Comparison of ENCODE assay signal across 9 cellular contexts in genomic region chr16:28136751-28137434, GRCh38.
DNase-seq lines count a peak whose midpoint lies in the region; ATAC-seq and TF ChIP-seq lines count a peak whose summit lies in the region.
"Had no signal": no experiment of that assay in that cellular context is flagged by ENCODE, and none has a peak within 500 bp of the region (broad histone marks: within the 10 kb centered on the region; RNA-seq: fewer than 3 reads in every experiment).

No MANE protein-coding gene starts in this region.

- H3K4me3 ChIP-seq in ectodermal cell (ENCODE audit: insufficient read depth, low read depth, low read length) (no peak overlapping the region), osteoblast (ENCODE audit: insufficient read depth, low read length) (no peak overlapping the region), H7 (ENCODE audit: insufficient read depth, low read depth, low read length) (no peak overlapping the region)
- H3K4me3 ChIP-seq: transverse colon had no signal

- H3K36me3 ChIP-seq in ectodermal cell (ENCODE audit: control insufficient read depth, insufficient read depth, low read length) = peaks cover 14% of the 10 kb centered on the region
- H3K36me3 ChIP-seq in osteoblast (ENCODE audit: insufficient read depth, low read length) = peaks cover 58% of the 10 kb centered on the region
- peaks cover 17% of the 10 kb centered on the region for H3K36me3 ChIP-seq in H7 (replicated peaks; ENCODE audit: control insufficient read depth, insufficient read depth, low read length)

- no peaks in the 10 kb centered on the region for H3K4me1 ChIP-seq in ectodermal cell (ENCODE audit: control insufficient read depth, insufficient read depth, low read length)
- H3K4me1 ChIP-seq in osteoblast (ENCODE audit: insufficient read depth, low read length) = peaks cover 1% of the 10 kb centered on the region

- no peak for ATAC-seq in HG03108 (IDR thresholded peaks at IDR 0.05; ENCODE audit: unreplicated experiment)

- no peaks in the 10 kb centered on the region for H3K27me3 Mint-ChIP-seq in activated CD4-positive, alpha-beta memory T cell treated with anti-CD3 and anti-CD28 coated beads, Interleukin-2, amount 10 ng/mL, durations not matched to agents 7 days and 5 days

- H3K4me3 Mint-ChIP-seq in activated CD4-positive, alpha-beta memory T cell treated with anti-CD3 and anti-CD28 coated beads, Interleukin-2, amount 10 ng/mL, durations not matched to agents 7 days and 5 days = peak overlapping the region; percentile 26

- TF ChIP-seq CTCF in osteoblast (IDR thresholded peaks at IDR 0.05; ENCODE audit: extremely low read depth, low read depth, low read length) = no peak

- peaks cover 41% of the 10 kb centered on the region for H3K79me2 ChIP-seq in osteoblast (ENCODE audit: insufficient read depth, low read length)

- no peaks in the 10 kb centered on the region for H3K9me3 ChIP-seq in ectodermal cell (ENCODE audit: control insufficient read depth, low read length)
- H3K9me3 ChIP-seq in osteoblast (ENCODE audit: low read depth, low read length) = no peaks in the 10 kb centered on the region
- H3K9me3 ChIP-seq: transverse colon had no signal

- 87% methylated on average over 6 of the region's 6 CpGs for WGBS in ectodermal cell, 2 experiments

- H3K27ac ChIP-seq in ectodermal cell (ENCODE audit: insufficient read depth, low read depth, low read length, poor library complexity, severe bottlenecking) (peak overlapping the region; percentile 28), osteoblast (ENCODE audit: low read depth, low read length) (no peak overlapping the region)
- H3K27ac ChIP-seq: transverse colon had no signal

- POLR2A ChIA-PET in activated CD4-positive, alpha-beta memory T cell treated with anti-CD3 and anti-CD28 coated beads, Interleukin-2, amount 10 ng/mL, durations not matched to agents 7 days and 5 days (lab: Charles Lee) = interaction anchor here (1.0 to 7.9 kb wide), 6 partner anchors 50 to 180 kb away, joined by 3 to 123 read pairs (median 8); partner anchors contain the start of gene XPO6

- H3K27me3 ChIP-seq in ectodermal cell (ENCODE audit: control insufficient read depth, insufficient read depth, low read length, poor library complexity, severe bottlenecking) = no peaks in the 10 kb centered on the region
- no peaks in the 10 kb centered on the region for H3K27me3 ChIP-seq in osteoblast (ENCODE audit: insufficient read depth, low read length)
- no peaks in the 10 kb centered on the region for H3K27me3 ChIP-seq in H7 (ENCODE audit: control insufficient read depth, insufficient read depth, low read length)
- H3K27me3 ChIP-seq: transverse colon had no signal

- CTCF ChIA-PET in activated CD4-positive, alpha-beta memory T cell treated with anti-CD3 and anti-CD28 coated beads, Interleukin-2, amount 10 ng/mL, durations not matched to agents 7 days and 5 days (lab: Charles Lee) = interaction anchor here (1.0 to 6.4 kb wide), 9 partner anchors 41 to 180 kb away, joined by 3 to 85 read pairs (median 4); partner anchors contain the start of gene XPO6

- peaks cover 63% of the 10 kb centered on the region for H3K36me3 Mint-ChIP-seq in activated CD4-positive, alpha-beta memory T cell treated with anti-CD3 and anti-CD28 coated beads, Interleukin-2, amount 10 ng/mL, durations not matched to agents 7 days and 5 days (ENCODE audit: low read depth)

- no peaks in the 10 kb centered on the region for H3K9me3 Mint-ChIP-seq in activated CD4-positive, alpha-beta memory T cell treated with anti-CD3 and anti-CD28 coated beads, Interleukin-2, amount 10 ng/mL, durations not matched to agents 7 days and 5 days

- peaks cover 49% of the 10 kb centered on the region for H3K4me1 Mint-ChIP-seq in activated CD4-positive, alpha-beta memory T cell treated with anti-CD3 and anti-CD28 coated beads, Interleukin-2, amount 10 ng/mL, durations not matched to agents 7 days and 5 days

- peaks cover 10% of the 10 kb centered on the region for H4K20me1 ChIP-seq in osteoblast (ENCODE audit: insufficient read depth, low read length)

- no peak overlapping the region for H3K4me2 ChIP-seq in osteoblast (ENCODE audit: insufficient read depth, low read length)

- no peak overlapping the region for H2AFZ ChIP-seq in osteoblast (ENCODE audit: low read length)

- H3K27ac Mint-ChIP-seq in activated CD4-positive, alpha-beta memory T cell treated with anti-CD3 and anti-CD28 coated beads, Interleukin-2, amount 10 ng/mL, durations not matched to agents 7 days and 5 days = peak overlapping the region; percentile 84

- peak; percentile 16 for DNase-seq in activated CD4-positive, CD25-positive, alpha-beta regulatory T cell treated with anti-CD3 and anti-CD28 coated beads, Interleukin-2, amount 50 U/mL, for 16 hours (ENCODE audit: low read depth, low spot score)
- DNase-seq in activated CD4-positive, CD25-positive, alpha-beta regulatory T cell (lab: John Stamatoyannopoulos, UW) = no peak
- peak; percentile 56 for DNase-seq in activated CD4-positive, alpha-beta memory T cell treated with anti-CD3 and anti-CD28 coated beads, Interleukin-2, amount 10 ng/mL, durations not matched to agents 7 days and 5 days
- peak; percentile 19 for DNase-seq in osteoblast (ENCODE audit: insufficient read length, low spot score, missing footprints)
- DNase-seq in NCI-H82 (lab: John Stamatoyannopoulos, UW) = no peak
- no peak for DNase-seq in H7
- DNase-seq: transverse colon had no signal

Comparison
In these comparisons a context has a peak if more than half of its experiments do, and no peak if none do; other contexts are left out.
1. DNase-seq: peak in activated CD4-positive, CD25-positive, alpha-beta regulatory T cell treated with anti-CD3 and anti-CD28 coated beads, Interleukin-2, amount 50 U/mL, for 16 hours (single experiment), activated CD4-positive, alpha-beta memory T cell treated with anti-CD3 and anti-CD28 coated beads, Interleukin-2, amount 10 ng/mL, durations not matched to agents 7 days and 5 days (single experiment) and osteoblast (single experiment); none in activated CD4-positive, CD25-positive, alpha-beta regulatory T cell (0 of 4), NCI-H82 (single experiment) and H7 (single experiment).